Comparison of ENCODE assay signal across 8 cellular contexts in the genomic region with DNA sequence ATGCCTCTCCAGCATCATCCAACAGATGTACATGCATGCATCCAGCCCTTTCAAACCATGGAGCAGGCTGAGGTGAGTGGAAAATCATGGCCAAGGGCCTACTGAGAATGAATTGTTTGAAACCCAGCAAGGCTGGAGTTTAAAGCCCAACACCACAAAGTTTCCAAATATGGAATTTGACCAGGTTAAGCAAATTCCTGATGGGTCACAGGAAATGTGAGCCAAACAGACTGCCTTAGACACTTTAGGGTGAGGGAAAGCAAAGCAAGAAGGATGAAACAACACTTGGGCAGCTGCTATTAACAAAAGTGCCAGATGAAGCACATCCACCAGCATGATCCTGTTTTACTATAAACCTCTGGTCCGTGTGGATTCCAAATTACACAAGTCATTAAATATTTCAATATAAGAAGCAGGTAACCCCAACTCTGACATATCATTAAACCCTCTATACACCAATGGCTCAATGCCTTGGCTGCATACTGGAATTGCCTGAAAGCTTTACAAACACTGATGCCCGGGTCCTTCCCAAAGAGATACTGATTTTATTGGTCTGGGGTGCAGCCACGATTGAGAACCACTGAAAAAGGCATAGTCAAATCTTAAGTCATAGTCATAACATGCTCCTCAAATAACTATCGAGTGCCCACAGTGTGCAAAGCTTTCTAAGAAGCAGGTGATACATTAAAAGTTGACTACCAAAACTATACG. TPM values are rescaled to one million over a fixed set of nuclear protein-coding genes. Genes with fewer than 3 reads are reported as not detected.
DNase-seq lines count a peak whose midpoint lies in the region; ATAC-seq and TF ChIP-seq lines count a peak whose summit lies in the region.

No MANE protein-coding gene starts in this region.

- H3K4me1 ChIP-seq in transverse colon: peaks cover 19 to 81% (median 35%) of the 10 kb centered on the region in 4 donors

- peak overlapping the region; percentile 14; the same call in 1 of the 2 replicates for H3K4me3 Mint-ChIP-seq in HFFc6
- H3K4me3 Mint-ChIP-seq in T-helper 1 cell treated with Interleukin-12 subunit alpha and Interleukin-12 subunit beta and Interleukin-4 antibody, amounts not matched to agents 30 μg/mL and 1 μg/mL, for 36 hours: peak overlapping the region; percentile 51
- H3K4me3 Mint-ChIP-seq in natural killer cell treated with Interleukin-12 subunit alpha and Interleukin-12 subunit beta and Interleukin-15 and Interleukin-18, amount 100 ng/mL, for 72 hours: peak overlapping the region; percentile 59
- H3K4me3 Mint-ChIP-seq in WTC11: no peak overlapping the region

- no peaks in the 10 kb centered on the region for H3K36me3 ChIP-seq in transverse colon

- peak overlapping the region in 1 of 4 donors; percentile 38 for H3K27ac ChIP-seq in transverse colon

- H3K27me3 Mint-ChIP-seq in HFFc6 (ENCODE audit: insufficient read depth) (peaks cover 2% of the 10 kb centered on the region; the same call in 1 of the 2 replicates), WTC11 (ENCODE audit: low read depth) (no peaks in the 10 kb centered on the region)
- H3K27me3 Mint-ChIP-seq in T-helper 1 cell treated with Interleukin-12 subunit alpha and Interleukin-12 subunit beta and Interleukin-4 antibody, amounts not matched to agents 30 μg/mL and 1 μg/mL, for 36 hours (ENCODE audit: low read depth): no peaks in the 10 kb centered on the region
- peaks cover 0 to 4% of the 10 kb centered on the region in 2 donors for H3K27me3 Mint-ChIP-seq in natural killer cell treated with Interleukin-12 subunit alpha and Interleukin-12 subunit beta and Interleukin-15 and Interleukin-18, amount 100 ng/mL, for 72 hours

- H3K36me3 Mint-ChIP-seq in HFFc6 (ENCODE audit: low read depth): peaks cover 33% of the 10 kb centered on the region
- peaks cover 41% of the 10 kb centered on the region for H3K36me3 Mint-ChIP-seq in T-helper 1 cell treated with Interleukin-12 subunit alpha and Interleukin-12 subunit beta and Interleukin-4 antibody, amounts not matched to agents 30 μg/mL and 1 μg/mL, for 36 hours (ENCODE audit: low read depth)
- peaks cover 6% of the 10 kb centered on the region for H3K36me3 Mint-ChIP-seq in natural killer cell treated with Interleukin-12 subunit alpha and Interleukin-12 subunit beta and Interleukin-15 and Interleukin-18, amount 100 ng/mL, for 72 hours
- no peaks in the 10 kb centered on the region for H3K36me3 Mint-ChIP-seq in WTC11

- 0 out of 2 replicates have a peak overlapping the region, but pooled peaks have one; percentile 17 for H3K27ac Mint-ChIP-seq in HFFc6
- peak overlapping the region; percentile 66 for H3K27ac Mint-ChIP-seq in T-helper 1 cell treated with Interleukin-12 subunit alpha and Interleukin-12 subunit beta and Interleukin-4 antibody, amounts not matched to agents 30 μg/mL and 1 μg/mL, for 36 hours
- H3K27ac Mint-ChIP-seq in natural killer cell treated with Interleukin-12 subunit alpha and Interleukin-12 subunit beta and Interleukin-15 and Interleukin-18, amount 100 ng/mL, for 72 hours: peak overlapping the region; percentile 36 to 77
- H3K27ac Mint-ChIP-seq in WTC11: no peak overlapping the region

- no peak overlapping the region for H3K4me3 ChIP-seq in transverse colon

- intact Hi-C loops in transverse colon (cut with DNase I; ENCODE audit: low total_unique reads): loop anchor here (5.0 kb wide), 1 partner anchor 981 kb away; no protein-coding TSS in a partner anchor

- H3K9me3 ChIP-seq in transverse colon: no peaks in the 10 kb centered on the region

- no peak for TF ChIP-seq POLR2A in transverse colon (IDR thresholded peaks at IDR 0.05)

- 58 to 59% methylated on average over 4 to 5 of the region's 5 CpGs for WGBS in transverse colon (ENCODE audit: low coverage in 1 of 2), 2 donors

- TF ChIP-seq EP300 in transverse colon (IDR thresholded peaks at IDR 0.05; ENCODE audit: low read depth): no peak

- POLR2A ChIA-PET in WTC11 (lab: Charles Lee): interaction anchor here (0.6 to 2.0 kb wide), 3 partner anchors 9 to 895 kb away, joined by 3 to 6 read pairs (median 6); partner anchors contain the start of gene KLF7

- peaks cover 97% of the 10 kb centered on the region for H3K4me1 Mint-ChIP-seq in HFFc6 (ENCODE audit: low read depth)
- H3K4me1 Mint-ChIP-seq in T-helper 1 cell treated with Interleukin-12 subunit alpha and Interleukin-12 subunit beta and Interleukin-4 antibody, amounts not matched to agents 30 μg/mL and 1 μg/mL, for 36 hours (ENCODE audit: low read depth): peaks cover 63% of the 10 kb centered on the region
- peaks cover 44 to 53% of the 10 kb centered on the region in 2 donors for H3K4me1 Mint-ChIP-seq in natural killer cell treated with Interleukin-12 subunit alpha and Interleukin-12 subunit beta and Interleukin-15 and Interleukin-18, amount 100 ng/mL, for 72 hours (ENCODE audit: low read depth in 2 of 2)
- peaks cover 86% of the 10 kb centered on the region for H3K4me1 Mint-ChIP-seq in WTC11

- no peaks in the 10 kb centered on the region for H3K9me3 Mint-ChIP-seq in HFFc6
- no peaks in the 10 kb centered on the region for H3K9me3 Mint-ChIP-seq in T-helper 1 cell treated with Interleukin-12 subunit alpha and Interleukin-12 subunit beta and Interleukin-4 antibody, amounts not matched to agents 30 μg/mL and 1 μg/mL, for 36 hours
- peaks cover 5% of the 10 kb centered on the region for H3K9me3 Mint-ChIP-seq in natural killer cell treated with Interleukin-12 subunit alpha and Interleukin-12 subunit beta and Interleukin-15 and Interleukin-18, amount 100 ng/mL, for 72 hours
- no peaks in the 10 kb centered on the region for H3K9me3 Mint-ChIP-seq in WTC11

- CTCF ChIA-PET in WTC11 (lab: Charles Lee): interaction anchor here (0.7 to 1.5 kb wide), 2 partner anchors 10 to 317 kb away, joined by 4 read pairs; partner anchors contain the start of gene KLF7

- no peak for DNase-seq in HFFc6
- no peak for DNase-seq in natural killer cell treated with Interleukin-12 subunit alpha and Interleukin-12 subunit beta and Interleukin-15 and Interleukin-18, amount 100 ng/mL, for 72 hours (ENCODE audit: low spot score)
- no peak for DNase-seq in WTC11 (ENCODE audit: low spot score)
- no peak for DNase-seq in dedifferentiated amniotic fluid mesenchymal stem cell (ENCODE audit: extremely low spot score)
- DNase-seq in transverse colon: no peak

- H3K27me3 ChIP-seq in transverse colon: no peaks in the 10 kb centered on the region

- in situ Hi-C loops in transverse colon (cut with MboI; ENCODE audit: low pct_ligation_motif_present in 1 of 4, low pct_unique_long_range_greater_than_20kb in 1 of 4, low sequenced_read_pairs in 3 of 4): loop anchor here in 1 of 4 donors (25.0 kb wide), 1 partner anchor 106 kb away; no protein-coding TSS in a partner anchor

- no peak for TF ChIP-seq CTCF in HFFc6 (IDR thresholded peaks at IDR 0.05)
- TF ChIP-seq CTCF in WTC11 (IDR thresholded peaks at IDR 0.05): no peak
- TF ChIP-seq CTCF in transverse colon (IDR thresholded peaks at IDR 0.05): no peak

- ATAC-seq in GM18861 (IDR thresholded peaks at IDR 0.05; ENCODE audit: unreplicated experiment) (peak; percentile 72), WTC11 (no peak), esophagus mucosa (no peak)
- peak; percentile 77 to 82 for ATAC-seq in natural killer cell treated with Interleukin-12 subunit alpha and Interleukin-12 subunit beta and Interleukin-15 and Interleukin-18, amount 100 ng/mL, for 72 hours

TF ChIP-seq in WTC11, 78 proteins besides CTCF, POLR2A, EP300 and RAD21 (continues in another document):
- TF ChIP-seq TEAD4 (CRISPR knock-in tag; IDR thresholded peaks at IDR 0.05) (no peak), ZNF396 (CRISPR knock-in tag; IDR thresholded peaks at IDR 0.05; ENCODE audit: borderline replicate concordance) (no peak), NR3C1 (CRISPR knock-in tag; conservative IDR thresholded peaks at IDR 0.05; ENCODE audit: low read depth) (no peak), MXD4 (CRISPR knock-in tag; IDR thresholded peaks at IDR 0.05; ENCODE audit: borderline replicate concordance) (no peak), ARID4B (CRISPR knock-in tag; IDR thresholded peaks at IDR 0.05; ENCODE audit: borderline replicate concordance) (no peak), ZBTB21 (CRISPR knock-in tag; IDR thresholded peaks at IDR 0.05; ENCODE audit: borderline replicate concordance) (no peak), ZNF138 (CRISPR knock-in tag; conservative IDR thresholded peaks at IDR 0.05) (no peak)

RNA-seq across cellular contexts. Expression of gene KLF7, which starts 9.1 kb away (rescaled TPM):
- total RNA-seq in HFFc6 (2021; fragmentation: NEBNext Ultra II Directional; extraction: Animal tissue kit (Norgen Biotek cat#: 25700)): 10 to 100 TPM; 29.4 to 45.0 (median 34.0) TPM
- total RNA-seq in natural killer cell treated with Interleukin-12 subunit alpha and Interleukin-12 subunit beta and Interleukin-15 and Interleukin-18, amount 100 ng/mL, for 72 hours: 10 to 100 TPM; 13.3 to 49.1 TPM
- 11.9 to 25.4 TPM (median 16.3 TPM) in 3 replicates for total RNA-seq in WTC11 (2021)
- 10 to 100 TPM in 1 of 4 donors, 1 to 10 TPM in 3; 6.2 to 43.4 (median 6.8) TPM for total RNA-seq in transverse colon
- total RNA-seq in esophagus mucosa: 20.1 TPM

Comparison
In these comparisons a context has a peak if more than half of its experiments do, and no peak if none do; other contexts are left out.
1. ATAC-seq: peak in GM18861 (single experiment) and natural killer cell treated with Interleukin-12 subunit alpha and Interleukin-12 subunit beta and Interleukin-15 and Interleukin-18, amount 100 ng/mL, for 72 hours (2 of 2); none in WTC11 (single experiment) and esophagus mucosa (single experiment).